In the genomic region with DNA sequence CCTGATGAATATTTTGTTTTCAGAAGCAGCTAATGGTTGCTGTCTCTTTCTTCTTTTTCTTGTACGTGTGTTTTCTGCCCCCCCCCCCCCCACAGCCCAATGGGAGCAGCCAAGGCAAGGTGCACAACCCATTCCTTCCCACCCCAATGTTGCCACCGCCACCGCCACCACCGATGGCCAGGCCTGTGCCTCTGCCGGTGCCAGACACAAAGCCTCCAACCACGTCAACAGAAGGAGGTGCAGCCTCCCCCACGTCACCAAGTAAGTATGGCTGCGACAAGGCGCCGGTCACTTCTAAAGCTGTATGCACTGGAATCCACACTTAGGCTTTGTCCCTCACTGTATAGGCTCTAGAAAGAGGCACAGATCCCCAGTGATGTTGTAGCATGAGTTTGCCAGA, we compare ENCODE assay signal across 36 cellular contexts.
"Had no signal": no experiment of that assay in that cellular context is flagged by ENCODE, and none has a peak within 500 bp of the region (broad histone marks: within the 10 kb centered on the region; RNA-seq: fewer than 3 reads in every experiment).

No MANE protein-coding gene starts in this region.

- H3K27ac Mint-ChIP-seq: activated B cell treated with CpG ODN at 0.5 μM for 24 hours; activated CD4-positive, alpha-beta memory T cell treated with anti-CD3 and anti-CD28 coated beads for 36 hours; activated CD4-positive, alpha-beta T cell treated with anti-CD3 and anti-CD28 coated beads, Interleukin-2, amount 10 ng/mL, durations not matched to agents 24 days and 14 days; activated CD8-positive, alpha-beta T cell treated with anti-CD3 and anti-CD28 coated beads for 36 hours; activated naive CD4-positive, alpha-beta T cell treated with anti-CD3 and anti-CD28 coated beads for 36 hours; activated naive CD4-positive, alpha-beta T cell treated with anti-CD3 and anti-CD28 coated beads, Interleukin-2, amount 50 U/mL, for 72 hours; activated naive CD8-positive, alpha-beta T cell treated with anti-CD3 and anti-CD28 coated beads for 36 hours; activated T-cell treated with anti-CD3 and anti-CD28 coated beads, Interleukin-2, amount 50 U/mL, for 72 hours; activated T-helper 1 cell treated with anti-CD3 and anti-CD28 coated beads, Interleukin-12 subunit alpha, Interleukin-12 subunit beta, Interleukin-2, Interleukin-4 antibody, amounts not matched to agents 30 ng/mL and 10 ng/mL and 1 ng/mL, durations not matched to agents 14 hours and 24 hours and 36 hours; brain; T-cell; T-helper 17 cell had no signal

- H3K4me3 Mint-ChIP-seq: activated B cell treated with CpG ODN at 0.5 μM for 24 hours; activated CD4-positive, alpha-beta memory T cell treated with anti-CD3 and anti-CD28 coated beads for 36 hours; activated CD4-positive, alpha-beta T cell treated with anti-CD3 and anti-CD28 coated beads, Interleukin-2, amount 10 ng/mL, durations not matched to agents 24 days and 14 days; activated CD8-positive, alpha-beta T cell treated with anti-CD3 and anti-CD28 coated beads for 36 hours; activated naive CD4-positive, alpha-beta T cell treated with anti-CD3 and anti-CD28 coated beads for 36 hours; activated naive CD8-positive, alpha-beta T cell treated with anti-CD3 and anti-CD28 coated beads for 36 hours; activated T-cell treated with anti-CD3 and anti-CD28 coated beads, Interleukin-2, amount 50 U/mL, for 4 hours; activated T-cell treated with anti-CD3 and anti-CD28 coated beads, Interleukin-2, amount 50 U/mL, for 72 hours; activated T-helper 1 cell treated with anti-CD3 and anti-CD28 coated beads, Interleukin-12 subunit alpha, Interleukin-12 subunit beta, Interleukin-2, Interleukin-4 antibody, amounts not matched to agents 30 ng/mL and 10 ng/mL and 1 ng/mL, durations not matched to agents 14 hours and 24 hours and 36 hours; activated T-helper 17 cell treated with anti-CD3 and anti-CD28 coated beads, Interleukin-2, amount 50 U/mL, for 72 hours; brain; central memory CD8-positive, alpha-beta T cell; T-cell; T-helper 17 cell had no signal

- H3K27me3 Mint-ChIP-seq: activated CD4-positive, alpha-beta memory T cell treated with anti-CD3 and anti-CD28 coated beads for 36 hours; activated CD8-positive, alpha-beta T cell treated with anti-CD3 and anti-CD28 coated beads for 36 hours; activated naive CD8-positive, alpha-beta T cell treated with anti-CD3 and anti-CD28 coated beads for 36 hours; activated T-helper 17 cell treated with anti-CD3 and anti-CD28 coated beads, Interleukin-2, amount 50 U/mL, for 72 hours; brain; central memory CD8-positive, alpha-beta T cell; T-cell; T-helper 17 cell had no signal

- H3K4me1 Mint-ChIP-seq: activated B cell treated with CpG ODN at 0.5 μM for 24 hours; activated CD4-positive, alpha-beta T cell treated with anti-CD3 and anti-CD28 coated beads, Interleukin-2, amount 10 ng/mL, durations not matched to agents 24 days and 14 days; activated naive CD8-positive, alpha-beta T cell treated with anti-CD3 and anti-CD28 coated beads for 36 hours; activated T-helper 17 cell treated with anti-CD3 and anti-CD28 coated beads, Interleukin-2, amount 50 U/mL, for 72 hours; central memory CD8-positive, alpha-beta T cell; T-cell; T-helper 17 cell had no signal

- H3K27me3 ChIP-seq: adrenal gland, ascending aorta, cardiac muscle cell had no signal

- H3K4me3 ChIP-seq: adrenal gland, ascending aorta, cardiac muscle cell had no signal

- H3K27ac ChIP-seq: adrenal gland, ascending aorta, cardiac muscle cell, VCaP had no signal

- H3K36me3 Mint-ChIP-seq: activated naive CD4-positive, alpha-beta T cell treated with anti-CD3 and anti-CD28 coated beads, Interleukin-2, amount 50 U/mL, for 72 hours; activated naive CD8-positive, alpha-beta T cell treated with anti-CD3 and anti-CD28 coated beads for 36 hours had no signal

- H3K9me3 ChIP-seq: adrenal gland, ascending aorta had no signal

- DNase-seq: activated B cell treated with CpG ODN at 0.5 μM for 24 hours; activated CD4-positive, alpha-beta memory T cell treated with anti-CD3 and anti-CD28 coated beads for 36 hours; activated CD4-positive, alpha-beta T cell treated with anti-CD3 and anti-CD28 coated beads for 4 hours; activated CD4-positive, alpha-beta T cell treated with anti-CD3 and anti-CD28 coated beads, Interleukin-2, amount 10 ng/mL, durations not matched to agents 24 days and 14 days; activated CD4-positive, alpha-beta T cell treated with anti-CD3 and anti-CD28 coated beads, Interleukin-2, amount 50 U/mL, for 1 hour; activated CD4-positive, alpha-beta T cell treated with anti-CD3 and anti-CD28 coated beads, Interleukin-2, amount 50 U/mL, for 4 hours; activated CD4-positive, CD25-positive, alpha-beta regulatory T cell treated with anti-CD3 and anti-CD28 coated beads, Interleukin-2, amount 50 U/mL, for 72 hours; activated CD8-positive, alpha-beta memory T cell treated with anti-CD3 and anti-CD28 coated beads, Interleukin-2, amount 50 U/mL, for 4 hours; activated CD8-positive, alpha-beta T cell treated with anti-CD3 and anti-CD28 coated beads for 36 hours; activated effector memory CD4-positive, alpha-beta T cell treated with anti-CD3 and anti-CD28 coated beads, Interleukin-2, amount 50 U/mL, for 16 hours; activated gamma-delta T cell treated with Interleukin-2 at 50 U/mL for 16 hours; activated naive CD4-positive, alpha-beta T cell; activated naive CD4-positive, alpha-beta T cell treated with anti-CD3 and anti-CD28 coated beads for 36 hours; activated naive CD4-positive, alpha-beta T cell treated with anti-CD3 and anti-CD28 coated beads, Interleukin-2, amount 50 U/mL, for 16 hours; activated naive CD8-positive, alpha-beta T cell treated with anti-CD3 and anti-CD28 coated beads for 36 hours; activated T-cell treated with anti-CD3 and anti-CD28 coated beads for 4 hours; activated T-cell treated with anti-CD3 and anti-CD28 coated beads, Interleukin-2, amount 50 U/mL, for 1 hour; activated T-cell treated with anti-CD3 and anti-CD28 coated beads, Interleukin-2, amount 50 U/mL, for 4 hours; activated T-cell treated with anti-CD3 and anti-CD28 coated beads, Interleukin-2, amount 50 U/mL, for 72 hours; adrenal gland; amniotic stem cell; anterior cingulate cortex; caudate nucleus; cerebellar nuclear complex; T-cell; T-helper 17 cell had no signal

- ATAC-seq: activated CD8-positive, alpha-beta T cell treated with anti-CD3 and anti-CD28 coated beads for 36 hours; activated naive CD4-positive, alpha-beta T cell treated with anti-CD3 and anti-CD28 coated beads, Interleukin-2, amount 50 U/mL, for 72 hours; activated T-cell treated with anti-CD3 and anti-CD28 coated beads, Interleukin-2, amount 50 U/mL, for 4 hours; activated T-cell treated with anti-CD3 and anti-CD28 coated beads, Interleukin-2, amount 50 U/mL, for 72 hours; activated T-helper 17 cell treated with anti-CD3 and anti-CD28 coated beads, Interleukin-2, amount 50 U/mL, for 72 hours; T-cell; T-helper 17 cell had no signal

- H3K9me3 Mint-ChIP-seq: activated B cell treated with CpG ODN at 0.5 μM for 24 hours; activated CD4-positive, alpha-beta memory T cell treated with anti-CD3 and anti-CD28 coated beads for 36 hours; activated CD4-positive, alpha-beta T cell treated with anti-CD3 and anti-CD28 coated beads, Interleukin-2, amount 10 ng/mL, durations not matched to agents 24 days and 14 days; activated CD8-positive, alpha-beta T cell treated with anti-CD3 and anti-CD28 coated beads for 36 hours; activated naive CD4-positive, alpha-beta T cell treated with anti-CD3 and anti-CD28 coated beads for 36 hours; activated naive CD4-positive, alpha-beta T cell treated with anti-CD3 and anti-CD28 coated beads, Interleukin-2, amount 50 U/mL, for 72 hours; activated naive CD8-positive, alpha-beta T cell treated with anti-CD3 and anti-CD28 coated beads for 36 hours; activated T-cell treated with anti-CD3 and anti-CD28 coated beads, Interleukin-2, amount 50 U/mL, for 4 hours; activated T-cell treated with anti-CD3 and anti-CD28 coated beads, Interleukin-2, amount 50 U/mL, for 72 hours; activated T-helper 1 cell treated with anti-CD3 and anti-CD28 coated beads, Interleukin-12 subunit alpha, Interleukin-12 subunit beta, Interleukin-2, Interleukin-4 antibody, amounts not matched to agents 30 ng/mL and 10 ng/mL and 1 ng/mL, durations not matched to agents 14 hours and 24 hours and 36 hours; activated T-helper 17 cell treated with anti-CD3 and anti-CD28 coated beads, Interleukin-2, amount 50 U/mL, for 72 hours; brain; central memory CD8-positive, alpha-beta T cell; T-cell had no signal

- FAIRE-seq: bronchial epithelial cell, TTC549 had no signal
